8 cellular contexts compared by ENCODE assay signal in the genomic region with DNA sequence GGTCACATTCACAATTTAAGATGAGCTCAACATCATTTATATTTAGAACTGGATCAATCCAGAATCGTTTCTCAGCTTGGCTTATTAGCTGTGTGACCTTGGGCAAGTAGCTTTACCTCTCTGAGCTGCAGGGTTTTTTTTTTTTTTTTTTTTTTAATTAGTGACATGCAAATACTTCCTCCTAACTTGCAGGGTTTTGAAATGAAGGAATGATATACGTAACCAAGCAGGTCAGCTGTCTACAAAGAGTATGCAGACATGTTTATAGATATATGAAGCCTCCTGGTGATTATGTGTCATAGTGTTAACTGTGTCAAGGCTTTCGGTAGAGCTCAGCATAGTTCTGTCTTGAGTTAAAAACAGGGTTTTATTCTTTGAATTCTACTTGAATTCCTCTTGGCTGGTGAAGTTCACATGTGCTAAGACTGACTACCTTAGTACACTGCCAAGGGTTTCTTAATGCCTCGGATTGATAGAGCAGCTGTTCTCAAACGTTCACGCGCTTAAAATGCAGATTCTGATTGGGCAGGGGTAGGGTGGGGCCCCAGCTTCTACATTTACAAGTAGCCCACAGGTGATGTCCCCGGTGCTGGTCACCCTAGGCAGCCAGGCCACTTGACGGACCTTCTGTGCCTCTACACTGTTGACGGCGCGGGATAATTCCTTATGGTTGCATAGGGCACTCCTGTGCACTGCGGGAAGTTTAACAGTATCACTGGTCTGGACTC. TPM values are rescaled to one million over a fixed set of nuclear protein-coding genes. Genes with fewer than 3 reads are reported as not detected.
DNase-seq lines count a peak whose midpoint lies in the region; ATAC-seq and TF ChIP-seq lines count a peak whose summit lies in the region.

No MANE protein-coding gene starts in this region.

- DNase-seq in Caco-2 (peak in 1 of 2 experiments; percentile 33), right atrium auricular region (ENCODE audit: low spot score) (peak; percentile 61), OCI-M1 (lab: John Stamatoyannopoulos, UW) (no peak), NCI-H1048 (lab: John Stamatoyannopoulos, UW) (no peak)
- no peak for DNase-seq in activated T-helper 1 cell treated with anti-CD3 and anti-CD28 coated beads, Interleukin-12 subunit alpha, Interleukin-12 subunit beta, Interleukin-2, Interleukin-4 antibody, amounts not matched to agents 30 ng/mL and 10 ng/mL and 1 ng/mL, durations not matched to agents 14 hours and 24 hours and 36 hours (ENCODE audit: low spot score)

- H3K4me3 ChIP-seq in Caco-2 (ENCODE audit: low read depth, low read length): peak overlapping the region; percentile 87
- H3K4me3 ChIP-seq in right atrium auricular region: peak overlapping the region; percentile 78 to 80
- H3K4me3 ChIP-seq in skeletal muscle satellite cell (ENCODE audit: low read length): peak overlapping the region; percentile 85

- H3K27me3 ChIP-seq in Caco-2 (replicated peaks; ENCODE audit: control insufficient read depth, insufficient read depth, low read length) (no peaks in the 10 kb centered on the region), right atrium auricular region (no peaks in the 10 kb centered on the region), skeletal muscle satellite cell (ENCODE audit: control insufficient read depth, insufficient read depth, low read length) (no peaks in the 10 kb centered on the region)

- POLR2A ChIA-PET in Caco-2 (lab: Charles Lee): interaction anchor here (1.2 kb wide), 1 partner anchor 14 kb away, joined by 4 read pairs; no protein-coding TSS in a partner anchor

- peaks cover 7% of the 10 kb centered on the region for H3K36me3 Mint-ChIP-seq in Caco-2 (ENCODE audit: insufficient read depth, unreplicated experiment)
- H3K36me3 Mint-ChIP-seq in activated T-helper 1 cell treated with anti-CD3 and anti-CD28 coated beads, Interleukin-12 subunit alpha, Interleukin-12 subunit beta, Interleukin-2, Interleukin-4 antibody, amounts not matched to agents 30 ng/mL and 10 ng/mL and 1 ng/mL, durations not matched to agents 14 hours and 24 hours and 36 hours (ENCODE audit: low read depth): no peaks in the 10 kb centered on the region

- no peak for TF ChIP-seq CTCF in Caco-2 (IDR thresholded peaks at IDR 0.05; ENCODE audit: insufficient read depth in 1 of 2, low read depth in 1 of 2, low read length in 1 of 2, severe bottlenecking in 1 of 2, unreplicated experiment in 1 of 2)
- no peak for TF ChIP-seq CTCF in right atrium auricular region (IDR thresholded peaks at IDR 0.05)

- peak overlapping the region; percentile 75 for H3K4me3 Mint-ChIP-seq in Caco-2 (ENCODE audit: unreplicated experiment)
- peak overlapping the region; percentile 86 for H3K4me3 Mint-ChIP-seq in activated T-helper 1 cell treated with anti-CD3 and anti-CD28 coated beads, Interleukin-12 subunit alpha, Interleukin-12 subunit beta, Interleukin-2, Interleukin-4 antibody, amounts not matched to agents 30 ng/mL and 10 ng/mL and 1 ng/mL, durations not matched to agents 14 hours and 24 hours and 36 hours

- H3K9me3 Mint-ChIP-seq in Caco-2 (ENCODE audit: unreplicated experiment): no peaks in the 10 kb centered on the region
- H3K9me3 Mint-ChIP-seq in activated T-helper 1 cell treated with anti-CD3 and anti-CD28 coated beads, Interleukin-12 subunit alpha, Interleukin-12 subunit beta, Interleukin-2, Interleukin-4 antibody, amounts not matched to agents 30 ng/mL and 10 ng/mL and 1 ng/mL, durations not matched to agents 14 hours and 24 hours and 36 hours: no peaks in the 10 kb centered on the region

- intact Hi-C loops in Caco-2 (cut with micrococcal nuclease; ENCODE audit: unreplicated experiment): loop anchor here (2.0 kb wide), 1 partner anchor 72 kb away; no protein-coding TSS in a partner anchor
- intact Hi-C loops in activated T-helper 1 cell treated with anti-CD3 and anti-CD28 coated beads, Interleukin-12 subunit alpha, Interleukin-12 subunit beta, Interleukin-2, Interleukin-4 antibody, amounts not matched to agents 30 ng/mL and 10 ng/mL and 1 ng/mL, durations not matched to agents 14 hours and 24 hours and 36 hours (cut with micrococcal nuclease): no loop called here

- H3K36me3 ChIP-seq in Caco-2 (ENCODE audit: control insufficient read depth, insufficient read depth, low read length): no peaks in the 10 kb centered on the region
- no peaks in the 10 kb centered on the region for H3K36me3 ChIP-seq in right atrium auricular region
- H3K36me3 ChIP-seq in skeletal muscle satellite cell (ENCODE audit: insufficient read depth, low read length): no peaks in the 10 kb centered on the region

- BruUV-seq in Caco-2 (replicated peaks; lab: Mats Ljungman, UMichigan): TSS peak; percentile 35

- H3K9me3 ChIP-seq in Caco-2 (no peaks in the 10 kb centered on the region), right atrium auricular region (peaks cover 0 to under 1% of the 10 kb centered on the region in 2 donors), skeletal muscle satellite cell (replicated peaks; ENCODE audit: low read length) (no peaks in the 10 kb centered on the region)

- peaks cover 29% of the 10 kb centered on the region for H3K4me1 ChIP-seq in Caco-2
- peaks cover 0 to 6% of the 10 kb centered on the region in 2 donors for H3K4me1 ChIP-seq in right atrium auricular region
- peaks cover 16% of the 10 kb centered on the region for H3K4me1 ChIP-seq in skeletal muscle satellite cell (ENCODE audit: control insufficient read depth, insufficient read depth, low read length)

- CTCF ChIA-PET in Caco-2 (lab: Charles Lee): no interaction called here

- H3K4me2 ChIP-seq in skeletal muscle satellite cell (ENCODE audit: low read length): peak overlapping the region; percentile 88

- H3K4me1 Mint-ChIP-seq in Caco-2 (ENCODE audit: low read depth, unreplicated experiment): peaks cover 7% of the 10 kb centered on the region
- no peaks in the 10 kb centered on the region for H3K4me1 Mint-ChIP-seq in activated T-helper 1 cell treated with anti-CD3 and anti-CD28 coated beads, Interleukin-12 subunit alpha, Interleukin-12 subunit beta, Interleukin-2, Interleukin-4 antibody, amounts not matched to agents 30 ng/mL and 10 ng/mL and 1 ng/mL, durations not matched to agents 14 hours and 24 hours and 36 hours (ENCODE audit: low read depth)

- peak overlapping the region; percentile 87 for H3K9ac ChIP-seq in skeletal muscle satellite cell (ENCODE audit: low read depth, low read length)

- peak overlapping the region; percentile 81 to 90 for H3K27ac ChIP-seq in right atrium auricular region

- peak; percentile 21 for ATAC-seq in GM19438 (IDR thresholded peaks at IDR 0.05; ENCODE audit: low read depth, unreplicated experiment)
- peak; percentile 23 for ATAC-seq in HG03439 (IDR thresholded peaks at IDR 0.05; ENCODE audit: unreplicated experiment)

- H3K27ac Mint-ChIP-seq in Caco-2 (ENCODE audit: unreplicated experiment): peak overlapping the region; percentile 35
- H3K27ac Mint-ChIP-seq in activated T-helper 1 cell treated with anti-CD3 and anti-CD28 coated beads, Interleukin-12 subunit alpha, Interleukin-12 subunit beta, Interleukin-2, Interleukin-4 antibody, amounts not matched to agents 30 ng/mL and 10 ng/mL and 1 ng/mL, durations not matched to agents 14 hours and 24 hours and 36 hours: peak overlapping the region; percentile 80

- no peaks in the 10 kb centered on the region for H3K27me3 Mint-ChIP-seq in Caco-2 (ENCODE audit: insufficient read depth, unreplicated experiment)
- H3K27me3 Mint-ChIP-seq in activated T-helper 1 cell treated with anti-CD3 and anti-CD28 coated beads, Interleukin-12 subunit alpha, Interleukin-12 subunit beta, Interleukin-2, Interleukin-4 antibody, amounts not matched to agents 30 ng/mL and 10 ng/mL and 1 ng/mL, durations not matched to agents 14 hours and 24 hours and 36 hours (ENCODE audit: insufficient read depth): no peaks in the 10 kb centered on the region

RNA-seq across cellular contexts. Expression of gene STS, which starts 0.6 kb away (rescaled TPM):
- total RNA-seq in Caco-2 (2022) (49.1 and 70.0 TPM in 2 replicates), right atrium auricular region (1 to 10 TPM; 6.2 to 7.0 TPM)
- total RNA-seq in activated T-helper 1 cell treated with anti-CD3 and anti-CD28 coated beads, Interleukin-12 subunit alpha, Interleukin-12 subunit beta, Interleukin-2, Interleukin-4 antibody, amounts not matched to agents 30 ng/mL and 10 ng/mL and 1 ng/mL, durations not matched to agents 14 hours and 24 hours and 36 hours: 1.1 and 1.2 TPM in 2 replicates
- 6.1 and 7.0 TPM in 2 replicates for total RNA-seq in skeletal muscle satellite cell (2012; rRNA removed)

RNA-seq across cellular contexts. Expression of gene PUDP, which starts 1.1 kb away (rescaled TPM):
- total RNA-seq in Caco-2 (2022) (54.3 and 57.5 TPM in 2 replicates), right atrium auricular region (10 to 100 TPM; 17.2 to 27.0 TPM)
- 20.1 and 23.4 TPM in 2 replicates for total RNA-seq in activated T-helper 1 cell treated with anti-CD3 and anti-CD28 coated beads, Interleukin-12 subunit alpha, Interleukin-12 subunit beta, Interleukin-2, Interleukin-4 antibody, amounts not matched to agents 30 ng/mL and 10 ng/mL and 1 ng/mL, durations not matched to agents 14 hours and 24 hours and 36 hours
- 6.1 and 15.0 TPM in 2 replicates for total RNA-seq in skeletal muscle satellite cell (2012; rRNA removed)
